In the genomic region with DNA sequence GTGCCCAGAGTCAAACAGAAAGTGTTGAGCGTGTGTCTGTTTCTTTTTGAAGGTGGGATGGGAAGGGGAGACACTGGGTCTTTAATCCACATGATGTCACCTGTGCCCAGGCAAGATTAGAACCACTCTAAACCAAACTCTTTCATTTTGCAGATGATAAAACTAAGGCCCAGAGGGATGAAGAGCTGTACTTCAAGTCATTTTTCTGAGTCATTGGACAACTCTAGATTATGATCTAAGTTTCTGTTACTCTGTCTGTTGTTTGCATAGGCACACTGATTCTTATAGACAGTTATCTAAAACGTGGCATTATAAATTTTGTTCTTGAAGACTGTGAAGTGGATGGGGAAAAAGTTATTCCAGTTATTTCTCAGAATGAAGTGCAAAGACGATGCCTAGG, we compare ENCODE assay signal across 17 cellular contexts. TPM values are rescaled to one million over a fixed set of nuclear protein-coding genes. Genes with fewer than 3 reads are reported as not detected.
A peak's percentile ranks its signal among the peaks of the same experiment; 100 is the strongest.
DNase-seq lines count a peak whose midpoint lies in the region; ATAC-seq, FAIRE-seq and TF ChIP-seq lines count a peak whose summit lies in the region.
"Had no signal": no experiment of that assay in that cellular context is flagged by ENCODE, and none has a peak within 500 bp of the region (broad histone marks: within the 10 kb centered on the region; RNA-seq: fewer than 3 reads in every experiment).

No MANE protein-coding gene starts in this region.

- dilution Hi-C loops in mammary epithelial cell (cut with HindIII; ENCODE audit: low sequenced_read_pairs): no loop called here

- peak; percentile 21 for DNase-seq in mammary epithelial cell
- no peak for DNase-seq in breast epithelium (ENCODE audit: low spot score in 2 of 2)
- no peak for DNase-seq in bronchial epithelial cell (ENCODE audit: low read depth)
- DNase-seq in activated naive CD8-positive, alpha-beta T cell treated with anti-CD3 and anti-CD28 coated beads, Interleukin-2, amount 50 U/mL, for 24 hours: no peak
- DNase-seq in thyroid gland: no peak
- DNase-seq: C1 segment of cervical spinal cord; Calu3; CD4-positive, alpha-beta memory T cell; COR-L47; DMS79; GF-D8; H7; HCEC 1CT had no signal

- H2AFZ ChIP-seq in mammary epithelial cell (ENCODE audit: low read depth, low read length): no peak overlapping the region

- H3K27ac Mint-ChIP-seq in activated naive CD8-positive, alpha-beta T cell treated with anti-CD3 and anti-CD28 coated beads, Interleukin-2, amount 50 U/mL, for 24 hours: no peak overlapping the region
- H3K27ac Mint-ChIP-seq: CD4-positive, alpha-beta memory T cell had no signal

- no peaks in the 10 kb centered on the region for H3K27me3 ChIP-seq in mammary epithelial cell (ENCODE audit: insufficient read depth, low read length)
- no peaks in the 10 kb centered on the region for H3K27me3 ChIP-seq in breast epithelium
- no peaks in the 10 kb centered on the region for H3K27me3 ChIP-seq in bronchial epithelial cell (ENCODE audit: control insufficient read depth, insufficient read depth, low read length)
- no peaks in the 10 kb centered on the region for H3K27me3 ChIP-seq in thyroid gland

- no peaks in the 10 kb centered on the region for H3K9me3 Mint-ChIP-seq in activated naive CD8-positive, alpha-beta T cell treated with anti-CD3 and anti-CD28 coated beads, Interleukin-2, amount 50 U/mL, for 24 hours
- H3K9me3 Mint-ChIP-seq: CD4-positive, alpha-beta memory T cell had no signal

- H3K27me3 Mint-ChIP-seq in activated naive CD8-positive, alpha-beta T cell treated with anti-CD3 and anti-CD28 coated beads, Interleukin-2, amount 50 U/mL, for 24 hours: peaks cover 11% of the 10 kb centered on the region

- H3K4me1 ChIP-seq in mammary epithelial cell (ENCODE audit: insufficient read depth, low read length) (no peaks in the 10 kb centered on the region), breast epithelium (no peaks in the 10 kb centered on the region), HEK293 (ENCODE audit: control insufficient read depth, insufficient read depth, low read length) (peaks cover 13% of the 10 kb centered on the region), thyroid gland (no peaks in the 10 kb centered on the region)

- H3K9me3 ChIP-seq in mammary epithelial cell (replicated peaks; ENCODE audit: insufficient read depth, low read length) (no peaks in the 10 kb centered on the region), breast epithelium (no peaks in the 10 kb centered on the region), HEK293 (ENCODE audit: control insufficient read depth, insufficient read depth, low read depth, low read length) (no peaks in the 10 kb centered on the region; the same call in 1 of the 2 replicates), thyroid gland (no peaks in the 10 kb centered on the region)

- H3K4me3 ChIP-seq in mammary epithelial cell (replicated peaks in 1 of 3; ENCODE audit: insufficient read depth in 1 of 3, low read depth in 2 of 3, low read length in 3 of 3) (no peak overlapping the region), breast epithelium (no peak overlapping the region), HEK293 (ENCODE audit: low read depth, low read length) (no peak overlapping the region), bronchial epithelial cell (ENCODE audit: low read depth, low read length) (no peak overlapping the region), thyroid gland (replicated peaks in 1 of 3) (no peak overlapping the region)

- no peak overlapping the region for H3K9ac ChIP-seq in mammary epithelial cell (ENCODE audit: insufficient read depth, low read length)

- no peaks in the 10 kb centered on the region for H3K79me2 ChIP-seq in mammary epithelial cell (ENCODE audit: insufficient read depth, low read length)

- H3K36me3 Mint-ChIP-seq in activated naive CD8-positive, alpha-beta T cell treated with anti-CD3 and anti-CD28 coated beads, Interleukin-2, amount 50 U/mL, for 24 hours (ENCODE audit: low read depth): no peaks in the 10 kb centered on the region
- H3K36me3 Mint-ChIP-seq: CD4-positive, alpha-beta memory T cell had no signal

- in situ Hi-C loops in mammary epithelial cell (cut with MboI; ENCODE audit: low sequenced_read_pairs in 2 of 2): no loop called here

- BruUV-seq in mammary epithelial cell (replicated peaks; lab: Mats Ljungman, UMichigan): no TSS peak

- 43% methylated on average over 3 of the region's 3 CpGs for WGBS in mammary epithelial cell (ENCODE audit: low coverage, missing lambda C conversion rate)
- WGBS in thyroid gland, 2 donors: 82 to 88% methylated on average over 3 of the region's 3 CpGs

- H3K4me3 Mint-ChIP-seq in activated naive CD8-positive, alpha-beta T cell treated with anti-CD3 and anti-CD28 coated beads, Interleukin-2, amount 50 U/mL, for 24 hours: no peak overlapping the region
- H3K4me3 Mint-ChIP-seq: CD4-positive, alpha-beta memory T cell had no signal

- FAIRE-seq in bronchial epithelial cell (lab: Jason Lieb, UNC): peak; percentile 50
- FAIRE-seq: GM12891, H1 had no signal

- no peaks in the 10 kb centered on the region for H4K20me1 ChIP-seq in mammary epithelial cell (ENCODE audit: insufficient read depth, low read length)

- H3K27ac ChIP-seq in mammary epithelial cell (ENCODE audit: insufficient read depth, low read depth, low read length): no peak overlapping the region
- H3K27ac ChIP-seq in breast epithelium: no peak overlapping the region
- no peak overlapping the region for H3K27ac ChIP-seq in HEK293 (ENCODE audit: extremely low read depth, low read depth, low read length)
- H3K27ac ChIP-seq in thyroid gland: no peak overlapping the region

- no peak for ATAC-seq in activated naive CD8-positive, alpha-beta T cell treated with anti-CD3 and anti-CD28 coated beads, Interleukin-2, amount 50 U/mL, for 24 hours

- no peak for TF ChIP-seq POLR2A in breast epithelium (IDR thresholded peaks at IDR 0.05)
- TF ChIP-seq POLR2A in thyroid gland (IDR thresholded peaks at IDR 0.05): no peak

- H3K4me1 Mint-ChIP-seq in activated naive CD8-positive, alpha-beta T cell treated with anti-CD3 and anti-CD28 coated beads, Interleukin-2, amount 50 U/mL, for 24 hours: no peaks in the 10 kb centered on the region
- H3K4me1 Mint-ChIP-seq: CD4-positive, alpha-beta memory T cell had no signal

- intact Hi-C loops in mammary epithelial cell (cut with micrococcal nuclease) (no loop called here), breast epithelium (cut with DNase I; ENCODE audit: low total_unique reads) (no loop called here), thyroid gland (cut with DNase I) (no loop called here)

- CTCF ChIA-PET in mammary epithelial cell (lab: Charles Lee; ENCODE audit: low non-redundant PET): no interaction called here
- CTCF ChIA-PET in HEK293 (lab: Yijun Ruan, JAX): interaction anchor here (0.6 kb wide), 1 partner anchor 405 kb away, joined by 3 read pairs; no protein-coding TSS in a partner anchor

- no peak for TF ChIP-seq CTCF in mammary epithelial cell (conservative IDR thresholded peaks at IDR 0.05 in 1 of 2, IDR thresholded peaks at IDR 0.05 in 1 of 2; ENCODE audit: extremely low read depth in 1 of 2, insufficient read depth in 1 of 2, low read depth in 1 of 2, low read length in 2 of 2)
- no peak for TF ChIP-seq CTCF in breast epithelium (IDR thresholded peaks at IDR 0.05)
- TF ChIP-seq CTCF in HEK293 (tag by site-specific recombination; IDR thresholded peaks at IDR 0.05): no peak
- TF ChIP-seq CTCF in bronchial epithelial cell (IDR thresholded peaks at IDR 0.05; ENCODE audit: insufficient read depth, low read length, severe bottlenecking): no peak
- no peak for TF ChIP-seq CTCF in thyroid gland (IDR thresholded peaks at IDR 0.05)

- H3K36me3 ChIP-seq in mammary epithelial cell (ENCODE audit: insufficient read depth, low read length) (no peaks in the 10 kb centered on the region), breast epithelium (no peaks in the 10 kb centered on the region), HEK293 (ENCODE audit: control insufficient read depth in 2 of 2, insufficient read depth in 1 of 2, low read length in 2 of 2) (no peaks in the 10 kb centered on the region), bronchial epithelial cell (ENCODE audit: control insufficient read depth, insufficient read depth, low read length) (no peaks in the 10 kb centered on the region), thyroid gland (no peaks in the 10 kb centered on the region)

- no peak overlapping the region for H3K4me2 ChIP-seq in mammary epithelial cell (ENCODE audit: insufficient read depth, low read depth, low read length)

- POLR2A ChIA-PET in HEK293 (lab: Yijun Ruan, JAX): interaction anchor here (0.7 kb wide), 1 partner anchor 346 kb away, joined by 4 read pairs; no protein-coding TSS in a partner anchor

TF ChIP-seq in HEK293, 187 proteins besides CTCF, POLR2A, EP300 and RAD21 (continues in another document):
- TF ChIP-seq ZNF660 (tag by site-specific recombination; IDR thresholded peaks at IDR 0.05): peak; percentile 42; the same call in 1 of the 2 replicates
- TF ChIP-seq, protein P1, sequence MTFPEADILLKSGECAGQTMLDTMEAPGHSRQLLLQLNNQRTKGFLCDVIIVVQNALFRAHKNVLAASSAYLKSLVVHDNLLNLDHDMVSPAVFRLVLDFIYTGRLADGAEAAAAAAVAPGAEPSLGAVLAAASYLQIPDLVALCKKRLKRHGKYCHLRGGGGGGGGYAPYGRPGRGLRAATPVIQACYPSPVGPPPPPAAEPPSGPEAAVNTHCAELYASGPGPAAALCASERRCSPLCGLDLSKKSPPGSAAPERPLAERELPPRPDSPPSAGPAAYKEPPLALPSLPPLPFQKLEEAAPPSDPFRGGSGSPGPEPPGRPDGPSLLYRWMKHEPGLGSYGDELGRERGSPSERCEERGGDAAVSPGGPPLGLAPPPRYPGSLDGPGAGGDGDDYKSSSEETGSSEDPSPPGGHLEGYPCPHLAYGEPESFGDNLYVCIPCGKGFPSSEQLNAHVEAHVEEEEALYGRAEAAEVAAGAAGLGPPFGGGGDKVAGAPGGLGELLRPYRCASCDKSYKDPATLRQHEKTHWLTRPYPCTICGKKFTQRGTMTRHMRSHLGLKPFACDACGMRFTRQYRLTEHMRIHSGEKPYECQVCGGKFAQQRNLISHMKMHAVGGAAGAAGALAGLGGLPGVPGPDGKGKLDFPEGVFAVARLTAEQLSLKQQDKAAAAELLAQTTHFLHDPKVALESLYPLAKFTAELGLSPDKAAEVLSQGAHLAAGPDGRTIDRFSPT (tag by site-specific recombination; IDR thresholded peaks at IDR 0.05): peak; percentile 63
- no peak for TF ChIP-seq OSR2 (tag by site-specific recombination; IDR thresholded peaks at IDR 0.05)
- TF ChIP-seq ZEB2 (tag by site-specific recombination; IDR thresholded peaks at IDR 0.05): 0 out of 2 replicates have a peak, but pooled peaks have one; percentile 30
- TF ChIP-seq ZNF24 (tag by site-specific recombination; IDR thresholded peaks at IDR 0.05): peak; percentile 39; the same call in 1 of the 2 replicates
- no peak for TF ChIP-seq ZNF214 (tag by site-specific recombination; IDR thresholded peaks at IDR 0.05; ENCODE audit: borderline replicate concordance)

RNA-seq across cellular contexts. Expression of a gene that starts 48.8 kb away (rescaled TPM):
- total RNA-seq in mammary epithelial cell (100 to 1,000 TPM in 1 of 2 donors, 10 to 100 TPM in 1; 54.0 to 108 TPM), breast epithelium (10 to 100 TPM; 28.0 to 61.5 (median 50.1) TPM), bronchial epithelial cell (10.3 and 21.1 TPM in 2 replicates), thyroid gland (10 to 100 TPM; 20.2 to 38.3 (median 24.4) TPM)
- 31.4 TPM for polyA plus RNA-seq in mammary epithelial cell
- polyA minus RNA-seq in mammary epithelial cell: 202 TPM
- total RNA-seq: G401 had no signal
